Comparison of ENCODE assay signal across 9 cellular contexts in genomic region chr9:71758785-71759184, GRCh38. TPM values are rescaled to one million over a fixed set of nuclear protein-coding genes. Genes with fewer than 3 reads are reported as not detected.
DNase-seq lines count a peak whose midpoint lies in the region; ATAC-seq and TF ChIP-seq lines count a peak whose summit lies in the region.
"Had no signal": no experiment of that assay in that cellular context is flagged by ENCODE, and none has a peak within 500 bp of the region (broad histone marks: within the 10 kb centered on the region; RNA-seq: fewer than 3 reads in every experiment).

No MANE protein-coding gene starts in this region.

- H3K4me1 ChIP-seq in lower lobe of right lung, result peaks cover 57% of the 10 kb centered on the region

- H3K36me3 ChIP-seq in lower lobe of right lung, result no peaks in the 10 kb centered on the region

- H3K36me3 Mint-ChIP-seq in Calu3 (ENCODE audit: insufficient read depth, unreplicated experiment) (peaks cover 29% of the 10 kb centered on the region), WTC11 (no peaks in the 10 kb centered on the region)
- H3K36me3 Mint-ChIP-seq: immature natural killer cell had no signal

- CTCF ChIA-PET in Calu3 (lab: Charles Lee), result no interaction called here
- CTCF ChIA-PET in WTC11 (lab: Charles Lee), result interaction anchor here (1.0 kb wide), 1 partner anchor 10 kb away, joined by 4 read pairs; no protein-coding TSS in a partner anchor

- DNase-seq in Calu3 (peak; percentile 32), LoVo (ENCODE audit: low spot score) (peak; percentile 92), WTC11 (ENCODE audit: low spot score) (no peak), lower lobe of right lung (no peak), hypothalamus (lab: John Stamatoyannopoulos, UW) (no peak), AG20443 (ENCODE audit: low spot score) (no peak)
- DNase-seq in stimulated activated CD8-positive, alpha-beta memory T cell treated with anti-CD3 and anti-CD28 coated beads, Interleukin-4, amount 100 ng/mL, for 48 hours, result no peak
- DNase-seq: immature natural killer cell had no signal

- H3K4me1 Mint-ChIP-seq in Calu3 (ENCODE audit: low read depth, unreplicated experiment) (peaks cover 49% of the 10 kb centered on the region), WTC11 (peaks cover 91% of the 10 kb centered on the region)

- intact Hi-C loops in Calu3 (cut with micrococcal nuclease; ENCODE audit: unreplicated experiment), result loop anchor here (2.0 kb wide), 1 partner anchor 16 kb away; no protein-coding TSS in a partner anchor
- intact Hi-C loops in lower lobe of right lung (cut with DNase I), result no loop called here

- H3K9me3 ChIP-seq in lower lobe of right lung, result no peaks in the 10 kb centered on the region

- no peak overlapping the region for H3K27ac ChIP-seq in lower lobe of right lung

- POLR2A ChIA-PET in WTC11 (lab: Charles Lee), result no interaction called here

- H3K27ac Mint-ChIP-seq in Calu3 (ENCODE audit: unreplicated experiment), result peak overlapping the region; percentile 81
- peak overlapping the region; percentile 93 for H3K27ac Mint-ChIP-seq in WTC11

- no peaks in the 10 kb centered on the region for H3K27me3 ChIP-seq in lower lobe of right lung (ENCODE audit: low read depth)

- H3K4me3 Mint-ChIP-seq in Calu3 (ENCODE audit: low read depth, unreplicated experiment), result peak overlapping the region; percentile 60
- H3K4me3 Mint-ChIP-seq in WTC11, result peak overlapping the region; percentile 55

- H3K4me3 ChIP-seq in lower lobe of right lung, result peak overlapping the region; percentile 1

- no TSS peak for BruUV-seq in Calu3 (replicated peaks; lab: Mats Ljungman, UMichigan)

- no peaks in the 10 kb centered on the region for H3K9me3 Mint-ChIP-seq in Calu3 (ENCODE audit: low read depth, unreplicated experiment)
- H3K9me3 Mint-ChIP-seq in WTC11, result no peaks in the 10 kb centered on the region
- H3K9me3 Mint-ChIP-seq: immature natural killer cell had no signal

- peak; percentile 8; the same call in 1 of the 2 replicates for ATAC-seq in WTC11
- peak in 1 of 2 donors; percentile 38 for ATAC-seq in lower lobe of right lung
- ATAC-seq in HG03457 (IDR thresholded peaks at IDR 0.05; ENCODE audit: unreplicated experiment), result no peak

- H3K27me3 Mint-ChIP-seq in Calu3 (ENCODE audit: unreplicated experiment) (no peaks in the 10 kb centered on the region), WTC11 (ENCODE audit: low read depth) (no peaks in the 10 kb centered on the region; the same call in 1 of the 2 replicates)

- TF ChIP-seq CTCF in Calu3 (IDR thresholded peaks at IDR 0.05; ENCODE audit: unreplicated experiment) (no peak), WTC11 (IDR thresholded peaks at IDR 0.05) (no peak), lower lobe of right lung (IDR thresholded peaks at IDR 0.05) (no peak)

TF ChIP-seq in WTC11, 78 proteins besides CTCF, POLR2A, EP300 and RAD21:
- peak; percentile 40; the same call in 1 of the 2 replicates for TF ChIP-seq GABPB1 (CRISPR knock-in tag; IDR thresholded peaks at IDR 0.05)
- TF ChIP-seq HMGXB4 (CRISPR knock-in tag; IDR thresholded peaks at IDR 0.05), result no peak

RNA-seq across cellular contexts. Expression of gene CEMIP2, which starts 9.5 kb away (rescaled TPM):
- 89.0 and 122 TPM in 2 replicates for total RNA-seq in Calu3 (2022)
- total RNA-seq in WTC11 (2021), result 40.5 to 43.2 TPM (median 40.6 TPM) in 3 replicates
- total RNA-seq in lower lobe of right lung, result 152 TPM

Comparison
In these comparisons a context has a peak if more than half of its experiments do, and no peak if none do; other contexts are left out.
1. DNase-seq: peak in Calu3 (single experiment) and LoVo (single experiment); none in WTC11 (single experiment), lower lobe of right lung (single experiment), hypothalamus (0 of 51), AG20443 (single experiment) and stimulated activated CD8-positive, alpha-beta memory T cell treated with anti-CD3 and anti-CD28 coated beads, Interleukin-4, amount 100 ng/mL, for 48 hours (single experiment).